In genomic region chr4:88967883-88968316, GRCh38 we compare ENCODE assay signal across 22 cellular contexts.
DNase-seq lines count a peak whose midpoint lies in the region; ATAC-seq, FAIRE-seq and TF ChIP-seq lines count a peak whose summit lies in the region.
"Had no signal": no experiment of that assay in that cellular context is flagged by ENCODE, and none has a peak within 500 bp of the region (broad histone marks: within the 10 kb centered on the region; RNA-seq: fewer than 3 reads in every experiment).

No MANE protein-coding gene starts in this region.

- H3K36me3 ChIP-seq in HepG2 (replicated peaks in 1 of 2; ENCODE audit: control insufficient read depth in 1 of 2, insufficient read depth in 2 of 2, low read length in 2 of 2) = no peaks in the 10 kb centered on the region
- no peaks in the 10 kb centered on the region for H3K36me3 ChIP-seq in left ventricle myocardium inferior
- H3K36me3 ChIP-seq: adrenal gland, gastroesophageal sphincter, MG63, SJSA1, tibial artery had no signal

- TF ChIP-seq EP300 in HepG2 (IDR thresholded peaks at IDR 0.05; ENCODE audit: low read depth in 2 of 2, low read length in 2 of 2) = no peak
- TF ChIP-seq EP300 in HepG2 (CRISPR knock-in tag; IDR thresholded peaks at IDR 0.05; ENCODE audit: borderline replicate concordance) = no peak

- H4K20me1 ChIP-seq in HepG2 (ENCODE audit: insufficient read depth, low read length) = no peaks in the 10 kb centered on the region

- H3K27me3 ChIP-seq in HepG2 (ENCODE audit: control insufficient read depth in 1 of 2, insufficient read depth in 2 of 2, low read length in 2 of 2) = no peaks in the 10 kb centered on the region
- no peaks in the 10 kb centered on the region for H3K27me3 ChIP-seq in left ventricle myocardium inferior (ENCODE audit: low read depth)
- H3K27me3 ChIP-seq: adrenal gland, gastroesophageal sphincter, MG63, SJSA1, tibial artery had no signal

- H3K4me3 ChIP-seq in HepG2 (replicated peaks in 1 of 3; ENCODE audit: insufficient read depth in 1 of 3, low read depth in 2 of 3, low read length in 3 of 3) (no peak overlapping the region), left ventricle myocardium inferior (no peak overlapping the region)
- H3K4me3 ChIP-seq: adrenal gland, gastroesophageal sphincter, MG63, SJSA1, tibial artery had no signal

- intact Hi-C loops in HepG2 (cut with micrococcal nuclease; ENCODE audit: unreplicated experiment) (no loop called here), left ventricle myocardium inferior (cut with micrococcal nuclease) (no loop called here)

- no peaks in the 10 kb centered on the region for H3K9me3 ChIP-seq in HepG2 (ENCODE audit: low read length)
- H3K9me3 ChIP-seq in left ventricle myocardium inferior (replicated peaks) = no peaks in the 10 kb centered on the region
- H3K9me3 ChIP-seq: adrenal gland, gastroesophageal sphincter, MG63, SJSA1, tibial artery had no signal

- peak; percentile 68; the same call in 2 of the 3 replicates for ATAC-seq in HepG2
- ATAC-seq: gastroesophageal sphincter; stimulated activated memory B cell treated with anti-CD40 and anti-IgM and Interleukin-4, amounts not matched to agents 10 μg/mL and 1 μg/mL and 100 μg/mL, for 72 hours had no signal

- WGBS in HepG2 (ENCODE audit: low lambda C conversion rate) = 25% methylated on average over 2 of the region's 2 CpGs

- DNase-seq in H4 (ENCODE audit: low spot score) (peak; percentile 40), HepG2 (ENCODE audit: low spot score) (no peak), NOMO-1 treated with DMSO at 0.1 percent for 48 hours (lab: John Stamatoyannopoulos, UW; ENCODE audit: unreplicated experiment) (no peak), left ventricle myocardium inferior (no peak), nucleus accumbens (lab: John Stamatoyannopoulos, UW) (no peak)
- no peak for DNase-seq in effector CD8-positive, alpha-beta T cell (lab: John Stamatoyannopoulos, UW)
- DNase-seq: activated CD4-positive, alpha-beta T cell treated with anti-CD3 and anti-CD28 coated beads, Interleukin-2, amount 50 U/mL, for 1 hour; activated CD8-positive, alpha-beta memory T cell treated with anti-CD3 and anti-CD28 coated beads, Interleukin-2, amount 50 U/mL, for 48 hours; activated gamma-delta T cell treated with Interleukin-2 at 50 U/mL for 16 hours; adrenal gland; GDM1; kidney; MG63; naive B cell; NCI-H2081 treated with DMSO at 0.1 percent for 48 hours; NCI-H526; tibial artery had no signal

- POLR2A ChIA-PET in HepG2 (lab: Yijun Ruan, JAX) = no interaction called here

- peak overlapping the region; percentile 20; the same call in 1 of the 2 replicates for H3K4me2 ChIP-seq in HepG2 (ENCODE audit: low read depth, low read length)

- H3K9ac ChIP-seq in HepG2 (ENCODE audit: insufficient read depth, low read depth, low read length) = no peak overlapping the region

- no peak overlapping the region for H2AFZ ChIP-seq in HepG2 (ENCODE audit: low read length)

- in situ Hi-C loops in HepG2 (cut with HindIII; ENCODE audit: extremely low pct_ligation_motif_present, low pct_unique_long_range_greater_than_20kb) = no loop called here

- no TSS peak for BruUV-seq in HepG2 (replicated peaks; lab: Mats Ljungman, UMichigan)

- H3K4me1 ChIP-seq in HepG2 (ENCODE audit: insufficient read depth, low read length) (peaks cover 26% of the 10 kb centered on the region), left ventricle myocardium inferior (peaks cover 8% of the 10 kb centered on the region)
- H3K4me1 ChIP-seq: adrenal gland, gastroesophageal sphincter, tibial artery had no signal

- CTCF ChIA-PET in HepG2 (lab: Yijun Ruan, JAX; ENCODE audit: low intra/inter-chr PET ratio, low total read pairs) = no interaction called here

- H3K27ac ChIP-seq in 22Rv1 (peak overlapping the region; percentile 61), VCaP (peak overlapping the region; percentile 48), HepG2 (ENCODE audit: extremely low read length, insufficient read depth, low read length) (no peak overlapping the region), left ventricle myocardium inferior (replicated peaks) (no peak overlapping the region)
- H3K27ac ChIP-seq: adrenal gland, gastroesophageal sphincter, SJSA1, tibial artery had no signal

- no peaks in the 10 kb centered on the region for H3K79me2 ChIP-seq in HepG2 (ENCODE audit: insufficient read depth, low read length)

- TF ChIP-seq RAD21 in HepG2 (CRISPR knock-in tag; IDR thresholded peaks at IDR 0.05) = no peak

- TF ChIP-seq CTCF in 22Rv1 (IDR thresholded peaks at IDR 0.05) (no peak), VCaP (conservative IDR thresholded peaks at IDR 0.05) (0 out of 2 replicates have a peak, but pooled peaks have one; percentile 10), HepG2 (CRISPR knock-in tag; IDR thresholded peaks at IDR 0.05) (no peak), left ventricle myocardium inferior (IDR thresholded peaks at IDR 0.05; ENCODE audit: borderline replicate concordance) (no peak)

- no peak for FAIRE-seq in HepG2 (lab: Jason Lieb, UNC)
- FAIRE-seq: kidney had no signal

- TF ChIP-seq POLR2A in HepG2 (IDR thresholded peaks at IDR 0.05; ENCODE audit: insufficient read depth in 1 of 2, low read depth in 2 of 2, low read length in 2 of 2) = no peak

TF ChIP-seq in HepG2, 621 proteins besides CTCF, POLR2A, EP300 and RAD21:
- TF ChIP-seq SAFB2 (CRISPR knock-in tag; IDR thresholded peaks at IDR 0.05; ENCODE audit: borderline replicate concordance, low read depth) = no peak
- TF ChIP-seq CERS6 (CRISPR knock-in tag; IDR thresholded peaks at IDR 0.05) = no peak
- TF ChIP-seq FOXP1 (IDR thresholded peaks at IDR 0.05) = no peak
- peak; percentile 47 for TF ChIP-seq FOXP1 (CRISPR knock-in tag; IDR thresholded peaks at IDR 0.05)
- no peak for TF ChIP-seq ZMAT3 (CRISPR knock-in tag; conservative IDR thresholded peaks at IDR 0.05)
- 0 out of 2 replicates have a peak, but pooled peaks have one; percentile 7 for TF ChIP-seq FOXA3 (CRISPR knock-in tag; IDR thresholded peaks at IDR 0.05)
- TF ChIP-seq REL (CRISPR knock-in tag; conservative IDR thresholded peaks at IDR 0.05) = no peak
- TF ChIP-seq THAP9 (CRISPR knock-in tag; IDR thresholded peaks at IDR 0.05; ENCODE audit: borderline replicate concordance) = no peak
- no peak for TF ChIP-seq MAFF (IDR thresholded peaks at IDR 0.05; ENCODE audit: low read depth, low read length)
- peak; percentile 40; the same call in 1 of the 2 replicates for TF ChIP-seq ZMYM4 (CRISPR knock-in tag; IDR thresholded peaks at IDR 0.05)
- no peak for TF ChIP-seq HES4 (CRISPR knock-in tag; IDR thresholded peaks at IDR 0.05; ENCODE audit: borderline replicate concordance)
- no peak for TF ChIP-seq ZNF775 (CRISPR knock-in tag; IDR thresholded peaks at IDR 0.05; ENCODE audit: borderline replicate concordance)
- TF ChIP-seq IKZF5 (CRISPR knock-in tag; IDR thresholded peaks at IDR 0.05) = peak; percentile 91
- TF ChIP-seq GFI1 (CRISPR knock-in tag; IDR thresholded peaks at IDR 0.05; ENCODE audit: borderline replicate concordance) = no peak
- no peak for TF ChIP-seq BRD4 (CRISPR knock-in tag; IDR thresholded peaks at IDR 0.05)

Comparison
In these comparisons a context has a peak if more than half of its experiments do, and no peak if none do; other contexts are left out.
1. H3K27ac ChIP-seq: peak in 22Rv1 (single experiment) and VCaP (single experiment); none in HepG2 (single experiment) and left ventricle myocardium inferior (single experiment).